27 cellular contexts compared by ENCODE assay signal in the genomic region with DNA sequence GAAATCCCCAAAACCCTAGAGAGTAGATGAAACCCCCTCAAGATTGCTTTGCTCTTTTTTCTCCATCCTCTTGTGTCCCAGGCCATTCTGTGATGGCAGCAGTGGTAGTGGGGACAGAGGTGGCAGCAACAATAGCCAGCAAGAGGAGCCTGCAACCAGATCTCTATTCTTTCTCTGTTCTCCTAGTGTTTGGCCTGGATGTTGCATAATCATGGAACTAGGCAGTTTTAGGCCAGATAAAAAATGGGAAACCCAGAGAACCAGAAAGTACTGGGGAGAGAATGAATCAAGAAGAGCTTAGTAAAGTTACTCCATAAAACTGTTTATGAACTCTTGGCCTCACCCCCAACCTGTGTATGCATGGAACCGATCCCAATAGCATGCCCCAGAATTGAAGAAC.
"Had no signal": no experiment of that assay in that cellular context is flagged by ENCODE, and none has a peak within 500 bp of the region (broad histone marks: within the 10 kb centered on the region; RNA-seq: fewer than 3 reads in every experiment).

No MANE protein-coding gene starts in this region.

- DNase-seq: colonic mucosa; cortex of kidney; dermis blood vessel endothelial cell; dorsolateral prefrontal cortex; effector CD4-positive, alpha-beta T cell; effector CD8-positive, alpha-beta T cell; effector memory CD4-positive, alpha-beta T cell; effector memory CD8-positive, alpha-beta T cell; endodermal cell; erythroblast; esophagus squamous epithelium; foreskin fibroblast; foreskin keratinocyte; foreskin melanocyte; gastrocnemius medialis; glutamatergic neuron; head of caudate nucleus; heart left ventricle; heart right ventricle had no signal

- ATAC-seq: effector memory CD8-positive, alpha-beta T cell; esophagus mucosa; foreskin keratinocyte; gastrocnemius medialis; gastroesophageal sphincter; heart left ventricle; heart right ventricle had no signal

- H3K27me3 ChIP-seq: colonic mucosa, dorsolateral prefrontal cortex, esophagus muscularis mucosa, esophagus squamous epithelium, foreskin keratinocyte, gastrocnemius medialis, gastroesophageal sphincter, heart left ventricle, heart right ventricle had no signal

- H3K4me1 ChIP-seq: colonic mucosa, esophagus squamous epithelium, foreskin keratinocyte, gastrocnemius medialis had no signal

- H3K4me3 ChIP-seq: colonic mucosa, coronary artery, dorsolateral prefrontal cortex, esophagus muscularis mucosa, esophagus squamous epithelium, gastrocnemius medialis, gastroesophageal sphincter, heart left ventricle, heart right ventricle had no signal

- H3K9me3 ChIP-seq: colonic mucosa, esophagus muscularis mucosa, esophagus squamous epithelium, gastrocnemius medialis, gastroesophageal sphincter had no signal

- H3K27ac ChIP-seq: colonic mucosa, coronary artery, dorsolateral prefrontal cortex, epithelial cell of prostate, esophagus muscularis mucosa, esophagus squamous epithelium, foreskin keratinocyte, gastrocnemius medialis, gastroesophageal sphincter, heart left ventricle, heart right ventricle had no signal

- FAIRE-seq: colon, endometrium, endothelial cell of umbilical vein had no signal

- H3K36me3 ChIP-seq: colonic mucosa, esophagus muscularis mucosa, esophagus squamous epithelium, gastrocnemius medialis, gastroesophageal sphincter, heart left ventricle, heart right ventricle had no signal
